ENCODE assay signal across 15 cellular contexts in genomic region chr10:96244354-96244753, GRCh38. TPM values are rescaled to one million over a fixed set of nuclear protein-coding genes. Genes with fewer than 3 reads are reported as not detected.
DNase-seq lines count a peak whose midpoint lies in the region; ATAC-seq, FAIRE-seq and TF ChIP-seq lines count a peak whose summit lies in the region.
"Had no signal": no experiment of that assay in that cellular context is flagged by ENCODE, and none has a peak within 500 bp of the region (broad histone marks: within the 10 kb centered on the region; RNA-seq: fewer than 3 reads in every experiment).

No MANE protein-coding gene starts in this region.

- no peaks in the 10 kb centered on the region for H3K9me3 Mint-ChIP-seq in glutamatergic neuron (ENCODE audit: unreplicated experiment)

- DNase-seq in DMS53 (lab: John Stamatoyannopoulos, UW) (peak; percentile 91), Peyer's patch (peak in 2 of 3 donors; percentile 92), pancreas (no peak), GM23248 (no peak), glutamatergic neuron (no peak)
- no peak for DNase-seq in activated T-cell treated with anti-CD3 and anti-CD28 coated beads, Interleukin-2, amount 50 U/mL, for 48 hours
- DNase-seq: effector CD8-positive, alpha-beta T cell; kidney; NCI-H1417 treated with DMSO at 0.1 percent for 48 hours had no signal

- FAIRE-seq in pancreas (lab: Jason Lieb, UNC) = no peak

- H3K27ac Mint-ChIP-seq in glutamatergic neuron (ENCODE audit: unreplicated experiment) = no peak overlapping the region

- H3K36me3 ChIP-seq in Peyer's patch (peaks cover 0 to 7% (median 0%) of the 10 kb centered on the region in 3 donors), pancreas (no peaks in the 10 kb centered on the region), GM23248 (ENCODE audit: low read depth) (no peaks in the 10 kb centered on the region)

- no peaks in the 10 kb centered on the region for H3K9me2 ChIP-seq in GM23248 (ENCODE audit: insufficient read depth)

- H3K4me3 ChIP-seq in Peyer's patch (no peak overlapping the region), pancreas (no peak overlapping the region), GM23248 (no peak overlapping the region)
- H3K4me3 ChIP-seq: skin epidermis had no signal

- no peak overlapping the region for H2AFZ ChIP-seq in GM23248

- H3K27ac ChIP-seq in Peyer's patch = peak overlapping the region; percentile 56 to 68 (median 63)
- H3K27ac ChIP-seq in pancreas = no peak overlapping the region
- no peak overlapping the region for H3K27ac ChIP-seq in GM23248
- H3K27ac ChIP-seq: skin epidermis had no signal

- 90 to 91% methylated on average over 7 of the region's 7 CpGs for WGBS in pancreas, 2 donors
- WGBS in GM23248 (ENCODE audit: low coverage in 1 of 2, low lambda C conversion rate in 2 of 2, missing lambda C conversion rate in 2 of 2), 2 experiments = 41 to 48% methylated on average over 7 of the region's 7 CpGs

- H3F3A ChIP-seq in GM23248 (ENCODE audit: insufficient read depth) = no peaks in the 10 kb centered on the region

- peaks cover 0 to 12% (median 2%) of the 10 kb centered on the region in 4 donors for H3K4me1 ChIP-seq in Peyer's patch
- peaks cover 0 to 8% (median 5%) of the 10 kb centered on the region in 3 donors for H3K4me1 ChIP-seq in pancreas
- no peaks in the 10 kb centered on the region for H3K4me1 ChIP-seq in GM23248 (ENCODE audit: insufficient read depth)

- no peak for TF ChIP-seq CTCF in Peyer's patch (IDR thresholded peaks at IDR 0.05)
- TF ChIP-seq CTCF in pancreas (IDR thresholded peaks at IDR 0.05) = no peak
- TF ChIP-seq CTCF in glutamatergic neuron (IDR thresholded peaks at IDR 0.05; ENCODE audit: partially characterized antibody, unreplicated experiment) = no peak

- no peaks in the 10 kb centered on the region for H4K20me1 ChIP-seq in GM23248 (ENCODE audit: insufficient read depth)

- H3K27me3 Mint-ChIP-seq in glutamatergic neuron (ENCODE audit: unreplicated experiment) = no peaks in the 10 kb centered on the region

- H3K4me3 Mint-ChIP-seq in glutamatergic neuron (ENCODE audit: unreplicated experiment) = no peak overlapping the region

- H3K9me3 ChIP-seq in Peyer's patch (no peaks in the 10 kb centered on the region), pancreas (no peaks in the 10 kb centered on the region), GM23248 (ENCODE audit: low read depth) (no peaks in the 10 kb centered on the region)

- in situ Hi-C loops in GM23248 (cut with MboI) = no loop called here

- no peaks in the 10 kb centered on the region for H3K79me2 ChIP-seq in GM23248 (ENCODE audit: insufficient read depth)

- H3K4me1 Mint-ChIP-seq in glutamatergic neuron (ENCODE audit: low read depth, unreplicated experiment) = peaks cover 3% of the 10 kb centered on the region

- intact Hi-C loops in pancreas (cut with DNase I) = no loop called here

- H3K27me3 ChIP-seq in Peyer's patch = no peaks in the 10 kb centered on the region
- no peaks in the 10 kb centered on the region for H3K27me3 ChIP-seq in pancreas
- H3K27me3 ChIP-seq in GM23248 (replicated peaks; ENCODE audit: insufficient read depth) = no peaks in the 10 kb centered on the region; the same call in 1 of the 2 replicates

- ATAC-seq in GM19324 (IDR thresholded peaks at IDR 0.05; ENCODE audit: low FRiP score, unreplicated experiment) (peak; percentile 91), HG02885 (IDR thresholded peaks at IDR 0.05; ENCODE audit: poor library complexity, unreplicated experiment) (peak; percentile 96), pancreas (no peak)
- ATAC-seq: SK-N-SH treated with all-trans-retinoic acid at 6 μM for 48 hours had no signal

- no peak for TF ChIP-seq POLR2A in Peyer's patch (IDR thresholded peaks at IDR 0.05)

- no peak overlapping the region for H3K9ac ChIP-seq in GM23248

- no peaks in the 10 kb centered on the region for H3K36me3 Mint-ChIP-seq in glutamatergic neuron (ENCODE audit: unreplicated experiment)

- H3K4me2 ChIP-seq in GM23248 (ENCODE audit: unreplicated experiment) = no peak overlapping the region

RNA-seq across cellular contexts. Expression of gene BLNK, which starts 27.0 kb away (rescaled TPM):
- total RNA-seq in Peyer's patch (10 to 100 TPM; 49.3 to 79.5 (median 50.1) TPM), pancreas (10 to 100 TPM in 5 of 6 donors, 1 to 10 TPM in 1; 7.1 to 25.8 (median 12.8) TPM), glutamatergic neuron (ENCODE audit: unreplicated experiment) (not detected)
- polyA plus RNA-seq in pancreas (10 to 100 TPM; 10.4 to 12.9 TPM), GM23248 (2016; fragmentation: Nextera tagmentation; extraction: Ambion mirVana) (not detected in 2 replicates)
- total RNA-seq in GM23248 (2014; rRNA removed; shearing (Covaris generic)) = not detected in 2 replicates
- polyA plus RNA-seq: AG04450 had no signal

RNA-seq across cellular contexts. Expression of gene DNTT, which starts 59.9 kb away (rescaled TPM):
- total RNA-seq in Peyer's patch (not detected), pancreas (not detected), glutamatergic neuron (ENCODE audit: unreplicated experiment) (not detected)
- polyA plus RNA-seq in pancreas (under 1 TPM in 1 of 2 donors, not detected in 1; 0.12 TPM), GM23248 (2016; fragmentation: Nextera tagmentation; extraction: Ambion mirVana) (not detected in 2 replicates)
- not detected in 2 replicates for total RNA-seq in GM23248 (2014; rRNA removed; shearing (Covaris generic))
- total RNA-seq: kidney, subcutaneous adipose tissue had no signal
- polyA plus RNA-seq: AG04450 had no signal

Comparison
In these comparisons a context has a peak if more than half of its experiments do, and no peak if none do; other contexts are left out.
1. DNase-seq: peak in DMS53 (single experiment) and Peyer's patch (2 of 3); none in pancreas (0 of 6), GM23248 (single experiment), activated T-cell treated with anti-CD3 and anti-CD28 coated beads, Interleukin-2, amount 50 U/mL, for 48 hours (0 of 2) and glutamatergic neuron (single experiment).
2. ATAC-seq: peak in GM19324 (single experiment) and HG02885 (single experiment); none in pancreas (0 of 4).
3. H3K27ac ChIP-seq: peak in Peyer's patch (4 of 4); none in pancreas (0 of 4) and GM23248 (single experiment).